In genomic region chr6:28923318-28924102, GRCh38 we compare ENCODE assay signal across 1 cellular context.
A peak's percentile ranks its signal among the peaks of the same experiment; 100 is the strongest.
TF ChIP-seq lines count a peak whose summit lies in the region.

A gene with protein sequence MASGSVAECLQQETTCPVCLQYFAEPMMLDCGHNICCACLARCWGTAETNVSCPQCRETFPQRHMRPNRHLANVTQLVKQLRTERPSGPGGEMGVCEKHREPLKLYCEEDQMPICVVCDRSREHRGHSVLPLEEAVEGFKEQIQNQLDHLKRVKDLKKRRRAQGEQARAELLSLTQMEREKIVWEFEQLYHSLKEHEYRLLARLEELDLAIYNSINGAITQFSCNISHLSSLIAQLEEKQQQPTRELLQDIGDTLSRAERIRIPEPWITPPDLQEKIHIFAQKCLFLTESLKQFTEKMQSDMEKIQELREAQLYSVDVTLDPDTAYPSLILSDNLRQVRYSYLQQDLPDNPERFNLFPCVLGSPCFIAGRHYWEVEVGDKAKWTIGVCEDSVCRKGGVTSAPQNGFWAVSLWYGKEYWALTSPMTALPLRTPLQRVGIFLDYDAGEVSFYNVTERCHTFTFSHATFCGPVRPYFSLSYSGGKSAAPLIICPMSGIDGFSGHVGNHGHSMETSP (minus strand): TSS chr6:28923985. CDS start chr6:28923632, 353 bp downstream.

TF ChIP-seq in K562, 482 proteins besides CTCF, POLR2A, EP300 and RAD21 (continued from another document and continues in another):
- TF ChIP-seq, protein P1, sequence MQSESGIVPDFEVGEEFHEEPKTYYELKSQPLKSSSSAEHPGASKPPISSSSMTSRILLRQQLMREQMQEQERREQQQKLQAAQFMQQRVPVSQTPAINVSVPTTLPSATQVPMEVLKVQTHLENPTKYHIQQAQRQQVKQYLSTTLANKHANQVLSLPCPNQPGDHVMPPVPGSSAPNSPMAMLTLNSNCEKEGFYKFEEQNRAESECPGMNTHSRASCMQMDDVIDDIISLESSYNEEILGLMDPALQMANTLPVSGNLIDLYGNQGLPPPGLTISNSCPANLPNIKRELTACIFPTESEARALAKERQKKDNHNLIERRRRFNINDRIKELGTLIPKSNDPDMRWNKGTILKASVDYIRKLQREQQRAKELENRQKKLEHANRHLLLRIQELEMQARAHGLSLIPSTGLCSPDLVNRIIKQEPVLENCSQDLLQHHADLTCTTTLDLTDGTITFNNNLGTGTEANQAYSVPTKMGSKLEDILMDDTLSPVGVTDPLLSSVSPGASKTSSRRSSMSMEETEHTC (IDR thresholded peaks at IDR 0.05), result peak; percentile 32; the same call in 1 of the 2 replicates
- TF ChIP-seq, protein P2, sequence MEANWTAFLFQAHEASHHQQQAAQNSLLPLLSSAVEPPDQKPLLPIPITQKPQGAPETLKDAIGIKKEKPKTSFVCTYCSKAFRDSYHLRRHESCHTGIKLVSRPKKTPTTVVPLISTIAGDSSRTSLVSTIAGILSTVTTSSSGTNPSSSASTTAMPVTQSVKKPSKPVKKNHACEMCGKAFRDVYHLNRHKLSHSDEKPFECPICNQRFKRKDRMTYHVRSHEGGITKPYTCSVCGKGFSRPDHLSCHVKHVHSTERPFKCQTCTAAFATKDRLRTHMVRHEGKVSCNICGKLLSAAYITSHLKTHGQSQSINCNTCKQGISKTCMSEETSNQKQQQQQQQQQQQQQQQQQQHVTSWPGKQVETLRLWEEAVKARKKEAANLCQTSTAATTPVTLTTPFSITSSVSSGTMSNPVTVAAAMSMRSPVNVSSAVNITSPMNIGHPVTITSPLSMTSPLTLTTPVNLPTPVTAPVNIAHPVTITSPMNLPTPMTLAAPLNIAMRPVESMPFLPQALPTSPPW (CRISPR knock-in tag; IDR thresholded peaks at IDR 0.05), result peak; percentile 78
- TF ChIP-seq HDGF (IDR thresholded peaks at IDR 0.05), result no peak
- peak; percentile 97 for TF ChIP-seq ZNF609 (CRISPR knock-in tag; IDR thresholded peaks at IDR 0.05; ENCODE audit: borderline replicate concordance)
- TF ChIP-seq HNRNPLL (IDR thresholded peaks at IDR 0.05; ENCODE audit: low read depth, low read length, poor library complexity, severe bottlenecking), result peak; percentile 95
- TF ChIP-seq XRCC5 (IDR thresholded peaks at IDR 0.05; ENCODE audit: low read depth, low read length), result 0 out of 2 replicates have a peak, but pooled peaks have one; percentile 64
- TF ChIP-seq, protein P3, sequence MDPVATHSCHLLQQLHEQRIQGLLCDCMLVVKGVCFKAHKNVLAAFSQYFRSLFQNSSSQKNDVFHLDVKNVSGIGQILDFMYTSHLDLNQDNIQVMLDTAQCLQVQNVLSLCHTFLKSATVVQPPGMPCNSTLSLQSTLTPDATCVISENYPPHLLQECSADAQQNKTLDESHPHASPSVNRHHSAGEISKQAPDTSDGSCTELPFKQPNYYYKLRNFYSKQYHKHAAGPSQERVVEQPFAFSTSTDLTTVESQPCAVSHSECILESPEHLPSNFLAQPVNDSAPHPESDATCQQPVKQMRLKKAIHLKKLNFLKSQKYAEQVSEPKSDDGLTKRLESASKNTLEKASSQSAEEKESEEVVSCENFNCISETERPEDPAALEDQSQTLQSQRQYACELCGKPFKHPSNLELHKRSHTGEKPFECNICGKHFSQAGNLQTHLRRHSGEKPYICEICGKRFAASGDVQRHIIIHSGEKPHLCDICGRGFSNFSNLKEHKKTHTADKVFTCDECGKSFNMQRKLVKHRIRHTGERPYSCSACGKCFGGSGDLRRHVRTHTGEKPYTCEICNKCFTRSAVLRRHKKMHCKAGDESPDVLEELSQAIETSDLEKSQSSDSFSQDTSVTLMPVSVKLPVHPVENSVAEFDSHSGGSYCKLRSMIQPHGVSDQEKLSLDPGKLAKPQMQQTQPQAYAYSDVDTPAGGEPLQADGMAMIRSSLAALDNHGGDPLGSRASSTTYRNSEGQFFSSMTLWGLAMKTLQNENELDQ (CRISPR knock-in tag; IDR thresholded peaks at IDR 0.05; ENCODE audit: borderline replicate concordance), result 0 out of 2 replicates have a peak, but pooled peaks have one; percentile 17
- TF ChIP-seq ERF (CRISPR knock-in tag; IDR thresholded peaks at IDR 0.05), result 0 out of 2 replicates have a peak, but pooled peaks have one; percentile 54
- 0 out of 2 replicates have a peak, but pooled peaks have one; percentile 6 for TF ChIP-seq PHF21A (IDR thresholded peaks at IDR 0.05; ENCODE audit: borderline replicate concordance, low read depth)
- TF ChIP-seq, protein P4, sequence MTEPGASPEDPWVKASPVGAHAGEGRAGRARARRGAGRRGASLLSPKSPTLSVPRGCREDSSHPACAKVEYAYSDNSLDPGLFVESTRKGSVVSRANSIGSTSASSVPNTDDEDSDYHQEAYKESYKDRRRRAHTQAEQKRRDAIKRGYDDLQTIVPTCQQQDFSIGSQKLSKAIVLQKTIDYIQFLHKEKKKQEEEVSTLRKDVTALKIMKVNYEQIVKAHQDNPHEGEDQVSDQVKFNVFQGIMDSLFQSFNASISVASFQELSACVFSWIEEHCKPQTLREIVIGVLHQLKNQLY (CRISPR knock-in tag; conservative IDR thresholded peaks at IDR 0.05), result 0 out of 4 replicates have a peak, but pooled peaks of 1 of the 2 experiments have one; percentile 59
- peak; percentile 30; the same call in 1 of the 2 replicates for TF ChIP-seq ATF1 (CRISPR knock-in tag; IDR thresholded peaks at IDR 0.05)
- TF ChIP-seq ATF1 (tag; IDR thresholded peaks at IDR 0.05), result peak; percentile 78
- TF ChIP-seq TEAD4 (IDR thresholded peaks at IDR 0.05; ENCODE audit: low read length), result 0 out of 2 replicates have a peak, but pooled peaks have one; percentile 23
- no peak for TF ChIP-seq TEAD4 (CRISPR knock-in tag; IDR thresholded peaks at IDR 0.05; ENCODE audit: borderline replicate concordance)
- peak; percentile 95; the same call in 1 of the 2 replicates for TF ChIP-seq AFF4 (CRISPR knock-in tag; IDR thresholded peaks at IDR 0.05)
- TF ChIP-seq BHLHE40 (IDR thresholded peaks at IDR 0.05; ENCODE audit: low read length), result peak; percentile 15; the same call in 1 of the 2 replicates
- TF ChIP-seq GMEB1 (CRISPR knock-in tag; IDR thresholded peaks at IDR 0.05), result peak; percentile 93
- peak; percentile 52 for TF ChIP-seq PRMT5 (CRISPR knock-in tag; IDR thresholded peaks at IDR 0.05)
- peak; percentile 16; the same call in 1 of the 2 replicates for TF ChIP-seq KLF1 (tag; IDR thresholded peaks at IDR 0.05)
- peak; percentile 80; the same call in 1 of the 2 replicates for TF ChIP-seq NR2C2 (CRISPR knock-in tag; IDR thresholded peaks at IDR 0.05)
- no peak for TF ChIP-seq NR2C2 (tag; IDR thresholded peaks at IDR 0.05)
- TF ChIP-seq ZBTB17 (CRISPR knock-in tag; IDR thresholded peaks at IDR 0.05), result peak; percentile 56
- peak; percentile 90 for TF ChIP-seq KDM5B (IDR thresholded peaks at IDR 0.05; ENCODE audit: insufficient replicate concordance, low read depth, low read length)
- TF ChIP-seq SMAD1 (IDR thresholded peaks at IDR 0.05; ENCODE audit: low read depth, low read length, partially characterized antibody), result peak; percentile 63
- TF ChIP-seq FIP1L1 (IDR thresholded peaks at IDR 0.05; ENCODE audit: low read depth, low read length, poor library complexity, severe bottlenecking), result peak; percentile 87
- TF ChIP-seq TBP (optimal IDR thresholded peaks at IDR 0.05; ENCODE audit: low read depth, low read length), result peak; percentile 92
- no peak for TF ChIP-seq ADNP (tag; IDR thresholded peaks at IDR 0.05)
- peak; percentile 94 for TF ChIP-seq MTA3 (IDR thresholded peaks at IDR 0.05; ENCODE audit: borderline replicate concordance)
- TF ChIP-seq, protein P5, sequence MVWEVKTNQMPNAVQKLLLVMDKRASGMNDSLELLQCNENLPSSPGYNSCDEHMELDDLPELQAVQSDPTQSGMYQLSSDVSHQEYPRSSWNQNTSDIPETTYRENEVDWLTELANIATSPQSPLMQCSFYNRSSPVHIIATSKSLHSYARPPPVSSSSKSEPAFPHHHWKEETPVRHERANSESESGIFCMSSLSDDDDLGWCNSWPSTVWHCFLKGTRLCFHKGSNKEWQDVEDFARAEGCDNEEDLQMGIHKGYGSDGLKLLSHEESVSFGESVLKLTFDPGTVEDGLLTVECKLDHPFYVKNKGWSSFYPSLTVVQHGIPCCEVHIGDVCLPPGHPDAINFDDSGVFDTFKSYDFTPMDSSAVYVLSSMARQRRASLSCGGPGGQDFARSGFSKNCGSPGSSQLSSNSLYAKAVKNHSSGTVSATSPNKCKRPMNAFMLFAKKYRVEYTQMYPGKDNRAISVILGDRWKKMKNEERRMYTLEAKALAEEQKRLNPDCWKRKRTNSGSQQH (CRISPR knock-in tag; IDR thresholded peaks at IDR 0.05), result no peak
- peak; percentile 16 for TF ChIP-seq SP2 (IDR thresholded peaks at IDR 0.05; ENCODE audit: extremely low read depth, low read depth, low read length, poor library complexity, severe bottlenecking)
- 0 out of 2 replicates have a peak, but pooled peaks have one; percentile 13 for TF ChIP-seq NFE2 (IDR thresholded peaks at IDR 0.05; ENCODE audit: low read depth)
- 0 out of 2 replicates have a peak, but pooled peaks have one; percentile 70 for TF ChIP-seq ZNF76 (CRISPR knock-in tag; IDR thresholded peaks at IDR 0.05; ENCODE audit: borderline replicate concordance)
- TF ChIP-seq MIER1 (IDR thresholded peaks at IDR 0.05; ENCODE audit: low read depth), result no peak
- TF ChIP-seq ZNF589 (CRISPR knock-in tag; IDR thresholded peaks at IDR 0.05; ENCODE audit: low read depth), result peak; percentile 84; the same call in 1 of the 2 replicates
- TF ChIP-seq, protein P6, sequence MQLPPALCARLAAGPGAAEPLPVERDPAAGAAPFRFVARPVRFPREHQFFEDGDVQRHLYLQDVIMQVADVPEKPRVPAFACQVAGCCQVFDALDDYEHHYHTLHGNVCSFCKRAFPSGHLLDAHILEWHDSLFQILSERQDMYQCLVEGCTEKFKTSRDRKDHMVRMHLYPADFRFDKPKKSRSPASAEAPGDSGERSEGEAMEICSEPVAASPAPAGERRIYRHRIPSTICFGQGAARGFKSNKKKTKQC (CRISPR knock-in tag; IDR thresholded peaks at IDR 0.05), result peak; percentile 64; the same call in 1 of the 2 replicates
